Comparison of ENCODE assay signal across 8 cellular contexts in genomic region chrX:154380153-154380552, GRCh38. TPM values are rescaled to one million over a fixed set of nuclear protein-coding genes. Genes with fewer than 3 reads are reported as not detected.
A peak's percentile ranks its signal among the peaks of the same experiment; 100 is the strongest.
DNase-seq lines count a peak whose midpoint lies in the region; ATAC-seq and TF ChIP-seq lines count a peak whose summit lies in the region.

No MANE protein-coding gene starts in this region.

- H2BK120ac ChIP-seq in mesenchymal stem cell (ENCODE audit: low read depth, low read length) = no peak overlapping the region

- peak overlapping the region; percentile 76 to 79 (median 76) for H3K4me3 ChIP-seq in breast epithelium
- peak overlapping the region; percentile 78 to 83 for H3K4me3 ChIP-seq in mesenchymal stem cell (ENCODE audit: insufficient read depth in 1 of 2, low read depth in 1 of 2, low read length in 2 of 2)
- peak overlapping the region; percentile 68 to 83 for H3K4me3 ChIP-seq in vagina

- H4K91ac ChIP-seq in mesenchymal stem cell (ENCODE audit: low read length) = no peak overlapping the region

- TF ChIP-seq POLR2A in breast epithelium (IDR thresholded peaks at IDR 0.05) (no peak), vagina (IDR thresholded peaks at IDR 0.05) (no peak)

- no peak overlapping the region for H2BK15ac ChIP-seq in mesenchymal stem cell (ENCODE audit: low read depth, poor library complexity, severe bottlenecking)

- peaks cover 0 to 14% of the 10 kb centered on the region in 2 donors for H3K27me3 ChIP-seq in breast epithelium
- H3K27me3 ChIP-seq in mesenchymal stem cell (ENCODE audit: control insufficient read depth in 1 of 2, insufficient read depth in 1 of 2, low read length in 2 of 2) = no peaks in the 10 kb centered on the region
- no peaks in the 10 kb centered on the region for H3K27me3 ChIP-seq in vagina

- peak overlapping the region in 1 of 2 experiments; percentile 39 for H2BK12ac ChIP-seq in mesenchymal stem cell (ENCODE audit: low read length in 2 of 2)

- ATAC-seq in Right ventricle myocardium inferior = no peak
- ATAC-seq in Right ventricle myocardium superior (ENCODE audit: poor library complexity) = no peak
- no peak for ATAC-seq in GM18907 (IDR thresholded peaks at IDR 0.05; ENCODE audit: unreplicated experiment)

- H3K18ac ChIP-seq in mesenchymal stem cell (ENCODE audit: low read depth in 1 of 2, low read length in 2 of 2) = peak overlapping the region in 1 of 2 experiments; percentile 12

- H3K4me1 ChIP-seq in breast epithelium = no peaks in the 10 kb centered on the region
- H3K4me1 ChIP-seq in mesenchymal stem cell (ENCODE audit: control insufficient read depth, insufficient read depth, low read depth, low read length) = peaks cover 10% of the 10 kb centered on the region
- H3K4me1 ChIP-seq in vagina = peaks cover 20% of the 10 kb centered on the region

- H3K79me1 ChIP-seq in mesenchymal stem cell (replicated peaks; ENCODE audit: low read length, poor library complexity, severe bottlenecking) = peaks cover 5% of the 10 kb centered on the region

- peak overlapping the region; percentile 97 to 99 for H3K27ac ChIP-seq in breast epithelium
- H3K27ac ChIP-seq in mesenchymal stem cell (ENCODE audit: low read length, poor library complexity, severe bottlenecking) = no peak overlapping the region
- peak overlapping the region; percentile 93 for H3K27ac ChIP-seq in vagina

- H2BK5ac ChIP-seq in mesenchymal stem cell (ENCODE audit: low read depth, low read length, poor library complexity, severe bottlenecking) = no peak overlapping the region

- H2AK5ac ChIP-seq in mesenchymal stem cell (ENCODE audit: low read length, severe bottlenecking) = no peak overlapping the region

- H2AFZ ChIP-seq in mesenchymal stem cell (ENCODE audit: low read depth, low read length) = no peak overlapping the region

- no peak overlapping the region for H3K14ac ChIP-seq in mesenchymal stem cell (ENCODE audit: low read length in 2 of 2)

- 43% methylated on average over 12 of the region's 13 CpGs for WGBS in mesenchymal stem cell

- TF ChIP-seq CTCF in breast epithelium (IDR thresholded peaks at IDR 0.05) (no peak), vagina (IDR thresholded peaks at IDR 0.05) (no peak)

- H3K9ac ChIP-seq in mesenchymal stem cell (ENCODE audit: low read length) = peak overlapping the region; percentile 97

- H4K8ac ChIP-seq in mesenchymal stem cell (ENCODE audit: low read length) = no peak overlapping the region

- H3K4ac ChIP-seq in mesenchymal stem cell (ENCODE audit: low read depth in 1 of 2, low read length in 2 of 2) = peak overlapping the region in 1 of 2 experiments; percentile 44

- peak overlapping the region; percentile 70 for H3K4me2 ChIP-seq in mesenchymal stem cell (ENCODE audit: low read length, poor library complexity, severe bottlenecking)

- intact Hi-C loops in Right ventricle myocardium inferior (cut with DNase I) (loop anchor here (10.0 kb wide), 1 partner anchor 365 kb away; the partner anchor contains the start of gene IRAK1), Right ventricle myocardium superior (cut with DNase I) (no loop called here), breast epithelium (cut with DNase I; ENCODE audit: low total_unique reads) (no loop called here), vagina (cut with DNase I) (no loop called here)

- H3K36me3 ChIP-seq in breast epithelium = no peaks in the 10 kb centered on the region
- H3K36me3 ChIP-seq in mesenchymal stem cell (ENCODE audit: control insufficient read depth in 1 of 2, insufficient read depth in 2 of 2, low read depth in 1 of 2, low read length in 2 of 2) = peaks cover 8 to 16% of the 10 kb centered on the region in 2 experiments
- no peaks in the 10 kb centered on the region for H3K36me3 ChIP-seq in vagina

- DNase-seq in Right ventricle myocardium inferior (ENCODE audit: missing footprints) (peak; percentile 27), Right ventricle myocardium superior (no peak), breast epithelium (ENCODE audit: low spot score in 2 of 2) (no peak), mesenchymal stem cell (peak; percentile 26), vagina (ENCODE audit: extremely low spot score in 2 of 2) (no peak), KG1 (lab: John Stamatoyannopoulos, UW) (no peak), DMS114 treated with DMSO at 0.1 percent for 48 hours (lab: John Stamatoyannopoulos, UW; ENCODE audit: unreplicated experiment) (no peak)

- no peak overlapping the region for H3K23ac ChIP-seq in mesenchymal stem cell (ENCODE audit: low read length in 2 of 2)

- no peaks in the 10 kb centered on the region for H3K9me3 ChIP-seq in breast epithelium
- no peaks in the 10 kb centered on the region for H3K9me3 ChIP-seq in mesenchymal stem cell (ENCODE audit: control insufficient read depth, low read length)
- H3K9me3 ChIP-seq in vagina = no peaks in the 10 kb centered on the region

RNA-seq across cellular contexts. Expression of gene EMD, which starts 1.1 kb away (rescaled TPM):
- total RNA-seq in Right ventricle myocardium inferior (51.1 TPM), Right ventricle myocardium superior (49.2 TPM), breast epithelium (10 to 100 TPM; 33.8 to 48.1 (median 45.6) TPM), vagina (59.2 TPM)
- polyA plus RNA-seq in mesenchymal stem cell (2013, experiment 1 of 2) = 66.4 TPM
- polyA plus RNA-seq in mesenchymal stem cell (2013, experiment 2 of 2) = 66.8 TPM

RNA-seq across cellular contexts. Expression of gene FLNA, which starts 5.7 kb away (rescaled TPM):
- 253 TPM for total RNA-seq in Right ventricle myocardium inferior
- total RNA-seq in Right ventricle myocardium superior = 216 TPM
- total RNA-seq in breast epithelium = 100 to 1,000 TPM; 416 to 675 (median 622) TPM
- 667 TPM for polyA plus RNA-seq in mesenchymal stem cell (2013, experiment 1 of 2)
- polyA plus RNA-seq in mesenchymal stem cell (2013, experiment 2 of 2) = 624 TPM
- 1,247 TPM for total RNA-seq in vagina

RNA-seq across cellular contexts. Expression of gene RPL10, which starts 18.0 kb away (rescaled TPM):
- total RNA-seq in Right ventricle myocardium inferior (2,181 TPM), Right ventricle myocardium superior (2,020 TPM), breast epithelium (1,000 to 10,000 TPM; 8,496 to 9,265 (median 8,695) TPM), vagina (3,948 TPM)
- 4,138 TPM for polyA plus RNA-seq in mesenchymal stem cell (2013, experiment 1 of 2)
- polyA plus RNA-seq in mesenchymal stem cell (2013, experiment 2 of 2) = 3,979 TPM

RNA-seq across cellular contexts. Expression of gene DNASE1L1, which starts 28.9 kb away (rescaled TPM):
- 52.3 TPM for total RNA-seq in Right ventricle myocardium inferior
- 57.7 TPM for total RNA-seq in Right ventricle myocardium superior
- total RNA-seq in breast epithelium = 10 to 100 TPM; 26.2 to 44.3 (median 26.9) TPM
- polyA plus RNA-seq in mesenchymal stem cell (2013, experiment 1 of 2) = 53.5 TPM
- polyA plus RNA-seq in mesenchymal stem cell (2013, experiment 2 of 2) = 52.9 TPM
- total RNA-seq in vagina = 52.1 TPM

RNA-seq across cellular contexts. Expression of gene TAFAZZIN, which starts 31.2 kb away (rescaled TPM):
- total RNA-seq in Right ventricle myocardium inferior (36.1 TPM), Right ventricle myocardium superior (36.1 TPM), breast epithelium (10 to 100 TPM; 27.7 to 53.7 (median 44.2) TPM), vagina (59.2 TPM)
- 15.9 TPM for polyA plus RNA-seq in mesenchymal stem cell (2013, experiment 1 of 2)
- 14.1 TPM for polyA plus RNA-seq in mesenchymal stem cell (2013, experiment 2 of 2)

Comparison
In these comparisons a context has a peak if more than half of its experiments do, and no peak if none do; other contexts are left out.
1. DNase-seq: peak in Right ventricle myocardium inferior (single experiment) and mesenchymal stem cell (single experiment); none in Right ventricle myocardium superior (single experiment), breast epithelium (0 of 2), vagina (0 of 2), KG1 (single experiment) and DMS114 treated with DMSO at 0.1 percent for 48 hours (single experiment).
2. Peak in every context shown above with its lines, with median percentiles within 50 percentile points of each other: H3K4me3 ChIP-seq.